Comparison of ENCODE assay signal across 1 cellular context in genomic region chr17:76195281-76196096, GRCh38.
TF ChIP-seq lines count a peak whose summit lies in the region.

No MANE protein-coding gene starts in this region.

TF ChIP-seq in K562, 482 proteins besides CTCF, POLR2A, EP300 and RAD21 (continued from another document and continues in another):
- TF ChIP-seq CHD7 (IDR thresholded peaks at IDR 0.05; ENCODE audit: low read depth, low read length) = no peak
- TF ChIP-seq ZNF212 (CRISPR knock-in tag; IDR thresholded peaks at IDR 0.05) = no peak
- TF ChIP-seq L3MBTL2 (IDR thresholded peaks at IDR 0.05) = no peak
- peak; percentile 96 for TF ChIP-seq NFE2L1 (tag; IDR thresholded peaks at IDR 0.05; ENCODE audit: borderline replicate concordance, low read depth)
- no peak for TF ChIP-seq ZNF655 (CRISPR knock-in tag; IDR thresholded peaks at IDR 0.05)
- TF ChIP-seq PML (IDR thresholded peaks at IDR 0.05; ENCODE audit: low read length) = no peak
- TF ChIP-seq RBFOX2 (IDR thresholded peaks at IDR 0.05; ENCODE audit: low read depth, low read length) = no peak
- TF ChIP-seq FOXJ2 (tag; IDR thresholded peaks at IDR 0.05) = no peak
- no peak for TF ChIP-seq ZNF280A (IDR thresholded peaks at IDR 0.05; ENCODE audit: low read depth, partially characterized antibody)
- TF ChIP-seq MITF (IDR thresholded peaks at IDR 0.05) = no peak
- TF ChIP-seq ZNF384 (IDR thresholded peaks at IDR 0.05; ENCODE audit: low read depth, low read length) = peak; percentile 90
- TF ChIP-seq ZNF280B (CRISPR knock-in tag; IDR thresholded peaks at IDR 0.05) = no peak
- TF ChIP-seq CREB1 (IDR thresholded peaks at IDR 0.05) = no peak
- no peak for TF ChIP-seq CREB1 (CRISPR knock-in tag; IDR thresholded peaks at IDR 0.05)
- no peak for TF ChIP-seq FUS (optimal IDR thresholded peaks at IDR 0.05; ENCODE audit: low read depth, low read length)
- no peak for TF ChIP-seq HSF4 (CRISPR knock-in tag; IDR thresholded peaks at IDR 0.05; ENCODE audit: borderline replicate concordance)
- no peak for TF ChIP-seq RNF219 (CRISPR knock-in tag; IDR thresholded peaks at IDR 0.05)
- no peak for TF ChIP-seq ATF4 (CRISPR knock-in tag; IDR thresholded peaks at IDR 0.05)
- TF ChIP-seq ZNF507 (tag; conservative IDR thresholded peaks at IDR 0.05) = no peak
- TF ChIP-seq NKRF (IDR thresholded peaks at IDR 0.05; ENCODE audit: borderline replicate concordance) = no peak
- TF ChIP-seq CHAMP1 (IDR thresholded peaks at IDR 0.05) = no peak
- TF ChIP-seq SRSF7 (optimal IDR thresholded peaks at IDR 0.05; ENCODE audit: low read depth, low read length) = no peak
- 0 out of 2 replicates have a peak, but pooled peaks have one; percentile 20 for TF ChIP-seq TCF3 (CRISPR knock-in tag; IDR thresholded peaks at IDR 0.05)
- no peak for TF ChIP-seq CSDE1 (IDR thresholded peaks at IDR 0.05)
- peak; percentile 41; the same call in 1 of the 2 replicates for TF ChIP-seq NCOR1 (IDR thresholded peaks at IDR 0.05)
- TF ChIP-seq JUND (IDR thresholded peaks at IDR 0.05; ENCODE audit: borderline replicate concordance, low read depth, low read length) = peak; percentile 36; the same call in 1 of the 2 replicates
- TF ChIP-seq JUND (tag; IDR thresholded peaks at IDR 0.05; ENCODE audit: borderline replicate concordance, low read depth, low read length) = 0 out of 3 replicates have a peak, but pooled peaks have one; percentile 13
- no peak for TF ChIP-seq YY1 (IDR thresholded peaks at IDR 0.05; ENCODE audit: borderline replicate concordance in 1 of 3, control insufficient read depth in 1 of 3, extremely low read depth in 1 of 3, insufficient read depth in 3 of 3, insufficient read length in 1 of 3, insufficient replicate concordance in 2 of 3, low read depth in 1 of 3, low read length in 2 of 3)
- peak; percentile 85 for TF ChIP-seq ZNF146 (CRISPR knock-in tag; IDR thresholded peaks at IDR 0.05; ENCODE audit: unreplicated experiment)
- TF ChIP-seq ZNF124 (CRISPR knock-in tag; IDR thresholded peaks at IDR 0.05) = no peak
